9 cellular contexts compared by ENCODE assay signal in the genomic region with DNA sequence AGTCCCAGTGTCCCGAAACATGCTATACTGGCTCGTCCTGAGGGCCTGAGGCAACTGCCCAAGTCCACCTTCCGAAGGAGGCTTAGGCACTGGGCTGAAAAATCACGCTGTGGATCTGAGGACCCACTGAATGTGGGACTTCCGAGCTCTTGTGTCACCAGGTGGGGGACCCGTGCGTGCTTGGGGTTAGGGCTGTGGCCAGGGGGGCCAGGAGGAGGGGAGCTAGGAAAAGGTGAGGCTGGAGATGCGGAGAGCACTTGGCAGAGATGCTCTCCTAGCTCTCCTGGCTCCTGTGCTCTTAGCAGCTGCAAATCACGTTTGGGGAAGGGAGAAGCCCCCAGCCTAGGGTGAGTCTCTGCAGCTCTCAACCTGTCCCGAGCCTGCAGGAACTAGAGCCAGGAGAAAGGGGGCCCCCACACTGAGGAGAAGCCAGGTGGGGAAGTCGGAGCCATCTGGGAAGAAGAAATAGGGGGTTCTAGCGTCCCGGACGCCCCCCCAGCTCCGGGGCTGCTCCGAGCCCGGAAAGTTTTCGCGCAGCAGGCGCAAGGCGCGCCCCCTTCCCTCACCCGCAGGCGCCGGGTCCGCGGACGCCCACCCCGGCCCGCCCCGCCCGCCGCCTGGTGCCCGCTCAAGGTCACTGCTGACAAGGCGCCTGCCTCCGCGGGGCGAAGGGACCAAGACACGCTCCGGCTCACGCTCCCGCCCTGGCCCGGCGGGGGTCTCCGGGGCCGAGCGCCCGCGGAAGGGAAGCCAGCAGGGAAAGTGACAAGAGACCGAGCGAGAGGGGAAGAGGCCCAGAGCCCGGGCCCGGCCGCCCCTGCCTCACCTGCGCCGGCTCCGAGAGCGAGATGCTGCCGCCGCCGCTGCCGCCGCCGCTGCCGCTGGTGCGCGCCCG.
A peak's percentile ranks its signal among the peaks of the same experiment; 100 is the strongest.
DNase-seq lines count a peak whose midpoint lies in the region; ATAC-seq and TF ChIP-seq lines count a peak whose summit lies in the region.
"Had no signal": no experiment of that assay in that cellular context is flagged by ENCODE, and none has a peak within 500 bp of the region (broad histone marks: within the 10 kb centered on the region; RNA-seq: fewer than 3 reads in every experiment).

No MANE protein-coding gene starts in this region.

- H3K27ac ChIP-seq in CD8-positive, alpha-beta T cell (ENCODE audit: low read depth, low read length): no peak overlapping the region
- H3K27ac ChIP-seq in ectodermal cell (ENCODE audit: insufficient read depth, low read depth, low read length, poor library complexity, severe bottlenecking): no peak overlapping the region

- H2AFZ ChIP-seq in neuron (ENCODE audit: low read depth, low read length): no peak overlapping the region

- peak overlapping the region; percentile 22 for H3K4me3 Mint-ChIP-seq in CD8-positive, alpha-beta T cell
- H3K4me3 Mint-ChIP-seq in HFFc6: no peak overlapping the region

- H3K36me3 ChIP-seq in CD8-positive, alpha-beta T cell (ENCODE audit: insufficient read depth, low read length): no peaks in the 10 kb centered on the region
- H3K36me3 ChIP-seq in ectodermal cell (ENCODE audit: control insufficient read depth, insufficient read depth, low read length): no peaks in the 10 kb centered on the region
- H3K36me3 ChIP-seq in neuron (ENCODE audit: insufficient read depth, low read length): no peaks in the 10 kb centered on the region

- no peak for ATAC-seq in CD8-positive, alpha-beta T cell
- ATAC-seq in activated CD4-positive, CD25-positive, alpha-beta regulatory T cell treated with anti-CD3 and anti-CD28 coated beads, Interleukin-2, amount 50 U/mL, for 24 hours: no peak

- H3K4me1 Mint-ChIP-seq in CD8-positive, alpha-beta T cell (ENCODE audit: low read depth): peaks cover 13% of the 10 kb centered on the region
- peaks cover 10% of the 10 kb centered on the region for H3K4me1 Mint-ChIP-seq in HFFc6 (ENCODE audit: low read depth)

- H3K36me3 Mint-ChIP-seq in CD8-positive, alpha-beta T cell: no peaks in the 10 kb centered on the region
- H3K36me3 Mint-ChIP-seq in HFFc6 (ENCODE audit: low read depth): no peaks in the 10 kb centered on the region

- in situ Hi-C loops in KBM-7 (cut with MboI; ENCODE audit: low pct_unique_long_range_greater_than_20kb, low sequenced_read_pairs): no loop called here

- TF ChIP-seq CTCF in CD8-positive, alpha-beta T cell (IDR thresholded peaks at IDR 0.05): no peak
- TF ChIP-seq CTCF in HFFc6 (IDR thresholded peaks at IDR 0.05): peak; percentile 19; the same call in 1 of the 2 replicates

- H3K9me3 ChIP-seq in CD8-positive, alpha-beta T cell (ENCODE audit: low read length): no peaks in the 10 kb centered on the region
- no peaks in the 10 kb centered on the region for H3K9me3 ChIP-seq in ectodermal cell (ENCODE audit: control insufficient read depth, low read length)
- no peaks in the 10 kb centered on the region for H3K9me3 ChIP-seq in neuron (ENCODE audit: low read length)

- H3K27me3 ChIP-seq in CD8-positive, alpha-beta T cell (ENCODE audit: insufficient read depth, low read length): peaks cover 18% of the 10 kb centered on the region
- H3K27me3 ChIP-seq in ectodermal cell (ENCODE audit: control insufficient read depth, insufficient read depth, low read length, poor library complexity, severe bottlenecking) (peaks cover 62% of the 10 kb centered on the region), neuron (ENCODE audit: insufficient read depth, low read length) (peaks cover 48% of the 10 kb centered on the region)

- DNase-seq in CD8-positive, alpha-beta T cell: no peak
- no peak for DNase-seq in HFFc6
- DNase-seq in OCI-M1 (lab: John Stamatoyannopoulos, UW): no peak
- DNase-seq in KBM-7: no peak
- no peak for DNase-seq in GF-D8 (lab: John Stamatoyannopoulos, UW)
- DNase-seq: activated CD4-positive, CD25-positive, alpha-beta regulatory T cell had no signal

- H3K9me3 Mint-ChIP-seq in CD8-positive, alpha-beta T cell: no peaks in the 10 kb centered on the region
- no peaks in the 10 kb centered on the region for H3K9me3 Mint-ChIP-seq in HFFc6

- 6 to 7% methylated on average over 68 of the region's 68 CpGs for WGBS in ectodermal cell, 2 experiments

- CTCF ChIA-PET in CD8-positive, alpha-beta T cell (lab: Charles Lee): interaction anchor here (0.6 kb wide), 1 partner anchor 631 kb away, joined by 3 read pairs; no protein-coding TSS in a partner anchor

- H3K27ac Mint-ChIP-seq in CD8-positive, alpha-beta T cell: no peak overlapping the region
- no peak overlapping the region for H3K27ac Mint-ChIP-seq in HFFc6

- intact Hi-C loops in CD8-positive, alpha-beta T cell (cut with DNase I, micrococcal nuclease): no loop called here

- H3K27me3 Mint-ChIP-seq in CD8-positive, alpha-beta T cell (ENCODE audit: low read depth): peaks cover 77% of the 10 kb centered on the region
- H3K27me3 Mint-ChIP-seq in HFFc6 (ENCODE audit: insufficient read depth): peaks cover 46% of the 10 kb centered on the region

- H3K4me3 ChIP-seq in CD8-positive, alpha-beta T cell (ENCODE audit: low read depth, low read length): no peak overlapping the region
- H3K4me3 ChIP-seq in ectodermal cell (ENCODE audit: insufficient read depth, low read depth, low read length) (peak overlapping the region; percentile 24), neuron (ENCODE audit: low read length) (peak overlapping the region; percentile 18)

- POLR2A ChIA-PET in CD8-positive, alpha-beta T cell (lab: Charles Lee): no interaction called here

- H3K4me1 ChIP-seq in CD8-positive, alpha-beta T cell (ENCODE audit: insufficient read depth, low read length): no peaks in the 10 kb centered on the region
- H3K4me1 ChIP-seq in ectodermal cell (ENCODE audit: control insufficient read depth, insufficient read depth, low read length) (peaks cover 7% of the 10 kb centered on the region), neuron (ENCODE audit: insufficient read depth, low read length) (peaks cover 4% of the 10 kb centered on the region)
